ENCODE assay signal across 19 cellular contexts in the genomic region with DNA sequence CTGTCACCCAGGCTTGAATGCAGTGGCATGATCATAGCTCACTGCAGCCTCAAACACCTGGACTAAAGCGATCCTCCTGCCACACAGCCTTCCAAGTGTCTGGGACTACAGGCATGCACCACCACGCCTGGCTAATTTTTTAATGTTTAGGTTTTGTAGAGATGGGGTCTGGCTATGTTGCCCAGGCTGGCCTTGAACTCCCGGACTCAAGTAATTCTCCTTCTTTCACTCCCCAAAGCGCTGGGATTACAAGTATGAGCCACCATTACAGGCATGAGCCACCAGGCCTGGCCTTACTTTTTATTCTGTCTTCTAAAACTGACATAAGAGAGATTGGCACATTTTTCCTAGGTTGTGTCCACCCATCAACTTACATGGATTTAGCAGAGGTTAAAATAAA. TPM values are rescaled to one million over a fixed set of nuclear protein-coding genes. Genes with fewer than 3 reads are reported as not detected.
"Had no signal": no experiment of that assay in that cellular context is flagged by ENCODE, and none has a peak within 500 bp of the region (broad histone marks: within the 10 kb centered on the region; RNA-seq: fewer than 3 reads in every experiment).

No MANE protein-coding gene starts in this region.

- H3K36me3 ChIP-seq: brain microvascular endothelial cell, pancreas, SJSA1 had no signal

- H3K4me3 ChIP-seq: pancreas, testis had no signal

- DNase-seq: activated CD4-positive, alpha-beta T cell treated with anti-CD3 and anti-CD28 coated beads for 1 hour; activated CD4-positive, alpha-beta T cell treated with anti-CD3 and anti-CD28 coated beads, Interleukin-2, amount 50 U/mL, for 48 hours; activated CD8-positive, alpha-beta memory T cell treated with anti-CD3 and anti-CD28 coated beads, Interleukin-2, amount 10 ng/mL, durations not matched to agents 7 days and 5 days; activated effector memory CD4-positive, alpha-beta T cell treated with anti-CD3 and anti-CD28 coated beads, Interleukin-2, amount 50 U/mL, for 16 hours; activated T-cell treated with anti-CD3 and anti-CD28 coated beads, Interleukin-2, amount 50 U/mL, for 4 hours; amniotic stem cell; brain microvascular endothelial cell; endodermal cell; erythroblast; glutamatergic neuron; mesendoderm; pancreas; stimulated activated CD4-positive, alpha-beta T cell treated with anti-CD3 and anti-CD28 coated beads, Interleukin-2, amount 100 ng/mL, for 24 hours; stimulated activated naive CD4-positive, alpha-beta T cell; SW 1271; testis had no signal

- ATAC-seq: activated CD8-positive, alpha-beta memory T cell treated with anti-CD3 and anti-CD28 coated beads, Interleukin-2, amount 10 ng/mL, durations not matched to agents 7 days and 5 days; activated naive CD4-positive, alpha-beta T cell treated with anti-CD3 and anti-CD28 coated beads, Interleukin-2, amount 50 U/mL, for 72 hours; activated T-cell treated with anti-CD3 and anti-CD28 coated beads, Interleukin-2, amount 50 U/mL, for 4 hours; left lobe of liver had no signal

- H3K4me1 ChIP-seq: testis had no signal

- H3K9me3 ChIP-seq: pancreas, SJSA1, testis had no signal

- H3K27me3 ChIP-seq: pancreas, testis had no signal

- H3K27ac ChIP-seq: brain microvascular endothelial cell, pancreas, SJSA1, testis had no signal

RNA-seq across cellular contexts. Expression of a gene that starts 33.3 kb away (rescaled TPM):
- total RNA-seq: activated CD8-positive, alpha-beta memory T cell treated with anti-CD3 and anti-CD28 coated beads, Interleukin-2, amount 10 ng/mL, durations not matched to agents 7 days and 5 days; activated naive CD4-positive, alpha-beta T cell treated with anti-CD3 and anti-CD28 coated beads, Interleukin-2, amount 50 U/mL, for 72 hours had no signal
